Comparison of ENCODE assay signal across 23 cellular contexts in the genomic region with DNA sequence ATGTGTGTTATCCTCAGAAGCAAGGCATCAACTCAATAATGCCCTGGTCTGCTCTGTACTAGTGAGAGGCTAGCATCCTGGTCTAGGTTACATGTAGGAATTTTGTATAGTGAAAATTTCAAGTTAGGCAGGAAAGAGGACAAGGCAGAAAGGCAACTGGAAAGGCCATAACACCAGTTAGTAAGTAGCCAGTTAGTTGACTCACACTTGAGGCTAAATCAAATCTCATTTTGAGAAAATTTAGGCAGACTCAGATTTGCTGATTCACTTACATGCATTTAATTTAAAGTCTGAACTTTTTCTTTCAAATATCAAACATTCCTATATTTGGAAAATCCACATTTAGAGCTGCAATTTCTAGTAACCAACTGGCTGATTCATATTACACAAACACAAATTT.
A peak's percentile ranks its signal among the peaks of the same experiment; 100 is the strongest.
DNase-seq lines count a peak whose midpoint lies in the region; ATAC-seq and TF ChIP-seq lines count a peak whose summit lies in the region.
"Had no signal": no experiment of that assay in that cellular context is flagged by ENCODE, and none has a peak within 500 bp of the region (broad histone marks: within the 10 kb centered on the region; RNA-seq: fewer than 3 reads in every experiment).

No MANE protein-coding gene starts in this region.

- H3K9me3 Mint-ChIP-seq in type B pancreatic cell, result no peaks in the 10 kb centered on the region
- H3K9me3 Mint-ChIP-seq: stimulated activated effector memory CD8-positive, alpha-beta T cell treated with anti-CD3 and anti-CD28 coated beads, Interleukin-12 subunit alpha, Interleukin-12 subunit beta, amount 100 ng/mL, for 72 hours had no signal

- no peaks in the 10 kb centered on the region for H3K79me2 ChIP-seq in osteoblast (ENCODE audit: insufficient read depth, low read length)

- intact Hi-C loops in left ventricle myocardium inferior (cut with micrococcal nuclease), result no loop called here
- intact Hi-C loops in right cardiac atrium (cut with DNase I), result no loop called here
- intact Hi-C loops in tibial artery (cut with DNase I; ENCODE audit: low total_unique reads), result no loop called here

- peak overlapping the region; percentile 56 for H3K27ac ChIP-seq in left ventricle myocardium inferior (replicated peaks)
- no peak overlapping the region for H3K27ac ChIP-seq in right cardiac atrium (ENCODE audit: low read length)
- H3K27ac ChIP-seq in osteoblast (ENCODE audit: low read depth, low read length), result peak overlapping the region; percentile 79
- H3K27ac ChIP-seq in tibial artery, result peak overlapping the region in 1 of 2 donors; percentile 24
- H3K27ac ChIP-seq: ascending aorta; BLaER1 treated with 17β-estradiol and CSF1 and Interleukin-3, amounts not matched to agents 10 nM and 100 nM; left lung; SJCRH30 had no signal

- H3K27me3 ChIP-seq in left ventricle myocardium inferior (ENCODE audit: low read depth) (no peaks in the 10 kb centered on the region), right cardiac atrium (ENCODE audit: control insufficient read depth, insufficient read depth) (no peaks in the 10 kb centered on the region), osteoblast (ENCODE audit: insufficient read depth, low read length) (no peaks in the 10 kb centered on the region), tibial artery (no peaks in the 10 kb centered on the region)
- H3K27me3 ChIP-seq: ascending aorta, left lung, MG63, SJCRH30 had no signal

- H3K4me3 ChIP-seq in left ventricle myocardium inferior, result no peak overlapping the region
- no peak overlapping the region for H3K4me3 ChIP-seq in right cardiac atrium (ENCODE audit: low read length)
- no peak overlapping the region for H3K4me3 ChIP-seq in osteoblast (ENCODE audit: insufficient read depth, low read length)
- no peak overlapping the region for H3K4me3 ChIP-seq in tibial artery
- H3K4me3 ChIP-seq: ascending aorta; BLaER1 treated with 17β-estradiol and CSF1 and Interleukin-3, amounts not matched to agents 10 nM and 100 nM; left lung; MG63; SJCRH30 had no signal

- H3K4me1 ChIP-seq in left ventricle myocardium inferior (no peaks in the 10 kb centered on the region), right cardiac atrium (ENCODE audit: control insufficient read depth, insufficient read depth, low read length) (no peaks in the 10 kb centered on the region), osteoblast (ENCODE audit: insufficient read depth, low read length) (peaks cover 40% of the 10 kb centered on the region), tibial artery (peaks cover 0 to 25% (median 5%) of the 10 kb centered on the region in 4 donors)
- H3K4me1 ChIP-seq: left lung had no signal

- peak overlapping the region; percentile 15 for H3K4me2 ChIP-seq in osteoblast (ENCODE audit: insufficient read depth, low read length)

- H3K27ac Mint-ChIP-seq in type B pancreatic cell, result no peak overlapping the region
- H3K27ac Mint-ChIP-seq: stimulated activated effector memory CD8-positive, alpha-beta T cell treated with anti-CD3 and anti-CD28 coated beads, Interleukin-12 subunit alpha, Interleukin-12 subunit beta, amount 100 ng/mL, for 72 hours had no signal

- no peak for DNase-seq in left ventricle myocardium inferior
- DNase-seq in right cardiac atrium, result no peak
- DNase-seq in dedifferentiated amniotic fluid mesenchymal stem cell (ENCODE audit: extremely low spot score), result peak; percentile 30
- DNase-seq in osteoblast (ENCODE audit: insufficient read length, low spot score, missing footprints), result peak; percentile 51
- no peak for DNase-seq in type B pancreatic cell (ENCODE audit: extremely low spot score, unreplicated experiment)
- DNase-seq in tibial artery, result no peak
- DNase-seq in glomerular visceral epithelial cell (ENCODE audit: extremely low spot score), result no peak
- DNase-seq: activated CD4-positive, alpha-beta T cell treated with anti-CD3 and anti-CD28 coated beads for 4 hours; activated naive CD4-positive, alpha-beta T cell treated with anti-CD3 and anti-CD28 coated beads, Interleukin-2, amount 50 U/mL, for 16 hours; cerebellar nuclear complex; effector CD8-positive, alpha-beta T cell; left lung; MG63; NCI-H1417 treated with DMSO at 0.1 percent for 48 hours; NCI-H510A treated with DMSO at 0.1 percent for 48 hours; NK-92 treated with Interleukin-12 subunit alpha and Interleukin-12 subunit beta, amount 100 ng/mL, for 24 hours; SJCRH30; stimulated activated CD4-positive, alpha-beta T cell treated with anti-CD3 and anti-CD28 coated beads, Interleukin-1b, Interleukin-23, amount 100 ng/mL, for 48 hours had no signal

- H3K9me3 ChIP-seq in left ventricle myocardium inferior (replicated peaks) (peaks cover 12% of the 10 kb centered on the region), right cardiac atrium (ENCODE audit: control insufficient read depth, low read length) (no peaks in the 10 kb centered on the region), osteoblast (ENCODE audit: low read depth, low read length) (no peaks in the 10 kb centered on the region), tibial artery (no peaks in the 10 kb centered on the region)
- H3K9me3 ChIP-seq: ascending aorta, left lung, MG63, SJCRH30 had no signal

- H3K36me3 Mint-ChIP-seq in type B pancreatic cell, result no peaks in the 10 kb centered on the region
- H3K36me3 Mint-ChIP-seq: stimulated activated effector memory CD8-positive, alpha-beta T cell treated with anti-CD3 and anti-CD28 coated beads, Interleukin-12 subunit alpha, Interleukin-12 subunit beta, amount 100 ng/mL, for 72 hours had no signal

- H3K4me3 Mint-ChIP-seq in type B pancreatic cell, result no peak overlapping the region
- H3K4me3 Mint-ChIP-seq: stimulated activated effector memory CD8-positive, alpha-beta T cell treated with anti-CD3 and anti-CD28 coated beads, Interleukin-12 subunit alpha, Interleukin-12 subunit beta, amount 100 ng/mL, for 72 hours had no signal

- H3K27me3 Mint-ChIP-seq in type B pancreatic cell, result no peaks in the 10 kb centered on the region

- TF ChIP-seq CTCF in left ventricle myocardium inferior (IDR thresholded peaks at IDR 0.05; ENCODE audit: borderline replicate concordance), result no peak
- TF ChIP-seq CTCF in osteoblast (IDR thresholded peaks at IDR 0.05; ENCODE audit: extremely low read depth, low read depth, low read length), result no peak
- TF ChIP-seq CTCF in type B pancreatic cell (conservative IDR thresholded peaks at IDR 0.05), result no peak
- TF ChIP-seq CTCF in tibial artery (IDR thresholded peaks at IDR 0.05), result no peak

- no peaks in the 10 kb centered on the region for H3K36me3 ChIP-seq in left ventricle myocardium inferior
- no peaks in the 10 kb centered on the region for H3K36me3 ChIP-seq in osteoblast (ENCODE audit: insufficient read depth, low read length)
- no peaks in the 10 kb centered on the region for H3K36me3 ChIP-seq in tibial artery
- H3K36me3 ChIP-seq: ascending aorta; BLaER1 treated with 17β-estradiol and CSF1 and Interleukin-3, amounts not matched to agents 10 nM and 100 nM; left lung; MG63; SJCRH30 had no signal

- no peaks in the 10 kb centered on the region for H3K4me1 Mint-ChIP-seq in type B pancreatic cell (ENCODE audit: unreplicated experiment)

- H4K20me1 ChIP-seq in osteoblast (ENCODE audit: insufficient read depth, low read length), result no peaks in the 10 kb centered on the region
- H4K20me1 ChIP-seq: BLaER1 treated with 17β-estradiol and CSF1 and Interleukin-3, amounts not matched to agents 10 nM and 100 nM had no signal

- ATAC-seq in right cardiac atrium (no peak), HG03175 (IDR thresholded peaks at IDR 0.05; ENCODE audit: unreplicated experiment) (no peak)
- ATAC-seq: esophagus mucosa; stimulated activated effector memory CD8-positive, alpha-beta T cell treated with anti-CD3 and anti-CD28 coated beads, Interleukin-12 subunit alpha, Interleukin-12 subunit beta, amount 100 ng/mL, for 72 hours had no signal

- peak overlapping the region; percentile 21 for H2AFZ ChIP-seq in osteoblast (ENCODE audit: low read length)

Comparison
In these comparisons a context has a peak if more than half of its experiments do, and no peak if none do; other contexts are left out.
1. DNase-seq: peak in dedifferentiated amniotic fluid mesenchymal stem cell (single experiment) and osteoblast (single experiment); none in left ventricle myocardium inferior (single experiment), right cardiac atrium (0 of 3), type B pancreatic cell (single experiment), tibial artery (0 of 2) and glomerular visceral epithelial cell (single experiment).